1 cellular context compared by ENCODE assay signal in genomic region chr12:124917135-124917840, GRCh38.
A peak's percentile ranks its signal among the peaks of the same experiment; 100 is the strongest.
TF ChIP-seq lines count a peak whose summit lies in the region.

No MANE protein-coding gene starts in this region.

TF ChIP-seq in HepG2, 621 proteins besides CTCF, POLR2A, EP300 and RAD21 (continued from another document and continues in another):
- TF ChIP-seq, protein P1, sequence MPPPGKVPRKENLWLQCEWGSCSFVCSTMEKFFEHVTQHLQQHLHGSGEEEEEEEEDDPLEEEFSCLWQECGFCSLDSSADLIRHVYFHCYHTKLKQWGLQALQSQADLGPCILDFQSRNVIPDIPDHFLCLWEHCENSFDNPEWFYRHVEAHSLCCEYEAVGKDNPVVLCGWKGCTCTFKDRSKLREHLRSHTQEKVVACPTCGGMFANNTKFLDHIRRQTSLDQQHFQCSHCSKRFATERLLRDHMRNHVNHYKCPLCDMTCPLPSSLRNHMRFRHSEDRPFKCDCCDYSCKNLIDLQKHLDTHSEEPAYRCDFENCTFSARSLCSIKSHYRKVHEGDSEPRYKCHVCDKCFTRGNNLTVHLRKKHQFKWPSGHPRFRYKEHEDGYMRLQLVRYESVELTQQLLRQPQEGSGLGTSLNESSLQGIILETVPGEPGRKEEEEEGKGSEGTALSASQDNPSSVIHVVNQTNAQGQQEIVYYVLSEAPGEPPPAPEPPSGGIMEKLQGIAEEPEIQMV (CRISPR knock-in tag; IDR thresholded peaks at IDR 0.05; ENCODE audit: low read depth) = 0 out of 2 replicates have a peak, but pooled peaks have one; percentile 58
- TF ChIP-seq POLR2AphosphoS5 (IDR thresholded peaks at IDR 0.05; ENCODE audit: low read depth, low read length) = peak; percentile 85
- TF ChIP-seq TARDBP (CRISPR knock-in tag; IDR thresholded peaks at IDR 0.05) = peak; percentile 77
- TF ChIP-seq CBX5 (CRISPR knock-in tag; IDR thresholded peaks at IDR 0.05; ENCODE audit: borderline replicate concordance) = peak; percentile 72; the same call in 1 of the 2 replicates
- TF ChIP-seq ZNF543 (CRISPR knock-in tag; IDR thresholded peaks at IDR 0.05) = 0 out of 2 replicates have a peak, but pooled peaks have one; percentile 31
- TF ChIP-seq MED8 (CRISPR knock-in tag; IDR thresholded peaks at IDR 0.05; ENCODE audit: insufficient replicate concordance) = peak; percentile 82
- peak; percentile 53 for TF ChIP-seq HNRNPH1 (optimal IDR thresholded peaks at IDR 0.05; ENCODE audit: low read depth, low read length)
- peak; percentile 100 for TF ChIP-seq PRDM15 (CRISPR knock-in tag; IDR thresholded peaks at IDR 0.05)
- TF ChIP-seq, protein P2, sequence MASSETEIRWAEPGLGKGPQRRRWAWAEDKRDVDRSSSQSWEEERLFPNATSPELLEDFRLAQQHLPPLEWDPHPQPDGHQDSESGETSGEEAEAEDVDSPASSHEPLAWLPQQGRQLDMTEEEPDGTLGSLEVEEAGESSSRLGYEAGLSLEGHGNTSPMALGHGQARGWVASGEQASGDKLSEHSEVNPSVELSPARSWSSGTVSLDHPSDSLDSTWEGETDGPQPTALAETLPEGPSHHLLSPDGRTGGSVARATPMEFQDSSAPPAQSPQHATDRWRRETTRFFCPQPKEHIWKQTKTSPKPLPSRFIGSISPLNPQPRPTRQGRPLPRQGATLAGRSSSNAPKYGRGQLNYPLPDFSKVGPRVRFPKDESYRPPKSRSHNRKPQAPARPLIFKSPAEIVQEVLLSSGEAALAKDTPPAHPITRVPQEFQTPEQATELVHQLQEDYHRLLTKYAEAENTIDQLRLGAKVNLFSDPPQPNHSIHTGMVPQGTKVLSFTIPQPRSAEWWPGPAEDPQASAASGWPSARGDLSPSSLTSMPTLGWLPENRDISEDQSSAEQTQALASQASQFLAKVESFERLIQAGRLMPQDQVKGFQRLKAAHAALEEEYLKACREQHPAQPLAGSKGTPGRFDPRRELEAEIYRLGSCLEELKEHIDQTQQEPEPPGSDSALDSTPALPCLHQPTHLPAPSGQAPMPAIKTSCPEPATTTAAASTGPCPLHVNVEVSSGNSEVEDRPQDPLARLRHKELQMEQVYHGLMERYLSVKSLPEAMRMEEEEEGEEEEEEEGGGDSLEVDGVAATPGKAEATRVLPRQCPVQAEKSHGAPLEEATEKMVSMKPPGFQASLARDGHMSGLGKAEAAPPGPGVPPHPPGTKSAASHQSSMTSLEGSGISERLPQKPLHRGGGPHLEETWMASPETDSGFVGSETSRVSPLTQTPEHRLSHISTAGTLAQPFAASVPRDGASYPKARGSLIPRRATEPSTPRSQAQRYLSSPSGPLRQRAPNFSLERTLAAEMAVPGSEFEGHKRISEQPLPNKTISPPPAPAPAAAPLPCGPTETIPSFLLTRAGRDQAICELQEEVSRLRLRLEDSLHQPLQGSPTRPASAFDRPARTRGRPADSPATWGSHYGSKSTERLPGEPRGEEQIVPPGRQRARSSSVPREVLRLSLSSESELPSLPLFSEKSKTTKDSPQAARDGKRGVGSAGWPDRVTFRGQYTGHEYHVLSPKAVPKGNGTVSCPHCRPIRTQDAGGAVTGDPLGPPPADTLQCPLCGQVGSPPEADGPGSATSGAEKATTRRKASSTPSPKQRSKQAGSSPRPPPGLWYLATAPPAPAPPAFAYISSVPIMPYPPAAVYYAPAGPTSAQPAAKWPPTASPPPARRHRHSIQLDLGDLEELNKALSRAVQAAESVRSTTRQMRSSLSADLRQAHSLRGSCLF (CRISPR knock-in tag; IDR thresholded peaks at IDR 0.05; ENCODE audit: borderline replicate concordance) = no peak
- TF ChIP-seq IRF9 (CRISPR knock-in tag; IDR thresholded peaks at IDR 0.05; ENCODE audit: borderline replicate concordance) = peak; percentile 46; the same call in 1 of the 2 replicates
- TF ChIP-seq SOX5 (CRISPR knock-in tag; IDR thresholded peaks at IDR 0.05; ENCODE audit: borderline replicate concordance) = peak; percentile 8; the same call in 1 of the 2 replicates
- no peak for TF ChIP-seq CAMTA2 (CRISPR knock-in tag; IDR thresholded peaks at IDR 0.05; ENCODE audit: borderline replicate concordance)
- peak; percentile 54; the same call in 1 of the 2 replicates for TF ChIP-seq KLF9 (CRISPR knock-in tag; IDR thresholded peaks at IDR 0.05; ENCODE audit: low read depth)
- peak; percentile 73 for TF ChIP-seq NFE2L2 (IDR thresholded peaks at IDR 0.05; ENCODE audit: low read length)
- TF ChIP-seq ZNF503 (CRISPR knock-in tag; IDR thresholded peaks at IDR 0.05) = peak; percentile 41; the same call in 1 of the 2 replicates
- peak; percentile 89 for TF ChIP-seq TGIF2 (CRISPR knock-in tag; IDR thresholded peaks at IDR 0.05)
- TF ChIP-seq, protein P3, sequence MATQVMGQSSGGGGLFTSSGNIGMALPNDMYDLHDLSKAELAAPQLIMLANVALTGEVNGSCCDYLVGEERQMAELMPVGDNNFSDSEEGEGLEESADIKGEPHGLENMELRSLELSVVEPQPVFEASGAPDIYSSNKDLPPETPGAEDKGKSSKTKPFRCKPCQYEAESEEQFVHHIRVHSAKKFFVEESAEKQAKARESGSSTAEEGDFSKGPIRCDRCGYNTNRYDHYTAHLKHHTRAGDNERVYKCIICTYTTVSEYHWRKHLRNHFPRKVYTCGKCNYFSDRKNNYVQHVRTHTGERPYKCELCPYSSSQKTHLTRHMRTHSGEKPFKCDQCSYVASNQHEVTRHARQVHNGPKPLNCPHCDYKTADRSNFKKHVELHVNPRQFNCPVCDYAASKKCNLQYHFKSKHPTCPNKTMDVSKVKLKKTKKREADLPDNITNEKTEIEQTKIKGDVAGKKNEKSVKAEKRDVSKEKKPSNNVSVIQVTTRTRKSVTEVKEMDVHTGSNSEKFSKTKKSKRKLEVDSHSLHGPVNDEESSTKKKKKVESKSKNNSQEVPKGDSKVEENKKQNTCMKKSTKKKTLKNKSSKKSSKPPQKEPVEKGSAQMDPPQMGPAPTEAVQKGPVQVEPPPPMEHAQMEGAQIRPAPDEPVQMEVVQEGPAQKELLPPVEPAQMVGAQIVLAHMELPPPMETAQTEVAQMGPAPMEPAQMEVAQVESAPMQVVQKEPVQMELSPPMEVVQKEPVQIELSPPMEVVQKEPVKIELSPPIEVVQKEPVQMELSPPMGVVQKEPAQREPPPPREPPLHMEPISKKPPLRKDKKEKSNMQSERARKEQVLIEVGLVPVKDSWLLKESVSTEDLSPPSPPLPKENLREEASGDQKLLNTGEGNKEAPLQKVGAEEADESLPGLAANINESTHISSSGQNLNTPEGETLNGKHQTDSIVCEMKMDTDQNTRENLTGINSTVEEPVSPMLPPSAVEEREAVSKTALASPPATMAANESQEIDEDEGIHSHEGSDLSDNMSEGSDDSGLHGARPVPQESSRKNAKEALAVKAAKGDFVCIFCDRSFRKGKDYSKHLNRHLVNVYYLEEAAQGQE (IDR thresholded peaks at IDR 0.05; ENCODE audit: borderline replicate concordance in 1 of 2, low read depth in 1 of 2, low read length in 2 of 2) = peak in 1 of 2 experiments; percentile 43; a peak in 2 of 4 replicates
- no peak for TF ChIP-seq NONO (IDR thresholded peaks at IDR 0.05)
- peak; percentile 92 for TF ChIP-seq NONO (CRISPR knock-in tag; conservative IDR thresholded peaks at IDR 0.05)
- peak; percentile 77; the same call in 1 of the 2 replicates for TF ChIP-seq ELF3 (CRISPR knock-in tag; IDR thresholded peaks at IDR 0.05)
- no peak for TF ChIP-seq HOXA7 (CRISPR knock-in tag; IDR thresholded peaks at IDR 0.05)
- peak; percentile 77 for TF ChIP-seq BRD4 (CRISPR knock-in tag; IDR thresholded peaks at IDR 0.05)
- TF ChIP-seq ZNF720 (CRISPR knock-in tag; IDR thresholded peaks at IDR 0.05) = no peak
- TF ChIP-seq SNAPC4 (CRISPR knock-in tag; IDR thresholded peaks at IDR 0.05) = peak; percentile 20; the same call in 1 of the 2 replicates
- peak; percentile 42 for TF ChIP-seq KDM5B (CRISPR knock-in tag; IDR thresholded peaks at IDR 0.05; ENCODE audit: borderline replicate concordance)
- peak; percentile 33; the same call in 1 of the 2 replicates for TF ChIP-seq DPF2 (CRISPR knock-in tag; IDR thresholded peaks at IDR 0.05; ENCODE audit: borderline replicate concordance, low read depth)
- no peak; the same call in 1 of the 2 replicates for TF ChIP-seq ZNF225 (CRISPR knock-in tag; IDR thresholded peaks at IDR 0.05)
- TF ChIP-seq SRSF9 (IDR thresholded peaks at IDR 0.05; ENCODE audit: borderline replicate concordance, insufficient read depth, low read depth, low read length, poor library complexity, severe bottlenecking) = no peak
- TF ChIP-seq ZNF326 (CRISPR knock-in tag; IDR thresholded peaks at IDR 0.05; ENCODE audit: borderline replicate concordance) = no peak
- peak in 1 of 2 experiments; percentile 14; a peak in 1 of 4 replicates for TF ChIP-seq NR2F1 (CRISPR knock-in tag; IDR thresholded peaks at IDR 0.05)
- TF ChIP-seq ZNF136 (CRISPR knock-in tag; IDR thresholded peaks at IDR 0.05; ENCODE audit: low read depth) = peak; percentile 80; the same call in 1 of the 2 replicates
- TF ChIP-seq FOXK1 (CRISPR knock-in tag; IDR thresholded peaks at IDR 0.05; ENCODE audit: borderline replicate concordance, low read depth) = peak; percentile 53; the same call in 1 of the 2 replicates
- peak; percentile 77; the same call in 1 of the 2 replicates for TF ChIP-seq GFI1 (CRISPR knock-in tag; IDR thresholded peaks at IDR 0.05; ENCODE audit: borderline replicate concordance)
- peak; percentile 77 for TF ChIP-seq SALL2 (CRISPR knock-in tag; IDR thresholded peaks at IDR 0.05)
- TF ChIP-seq KAT8 (CRISPR knock-in tag; IDR thresholded peaks at IDR 0.05) = peak; percentile 83
- TF ChIP-seq MXI1 (IDR thresholded peaks at IDR 0.05; ENCODE audit: borderline replicate concordance, low read depth, low read length) = peak; percentile 50; the same call in 1 of the 3 replicates
